In the genomic region with DNA sequence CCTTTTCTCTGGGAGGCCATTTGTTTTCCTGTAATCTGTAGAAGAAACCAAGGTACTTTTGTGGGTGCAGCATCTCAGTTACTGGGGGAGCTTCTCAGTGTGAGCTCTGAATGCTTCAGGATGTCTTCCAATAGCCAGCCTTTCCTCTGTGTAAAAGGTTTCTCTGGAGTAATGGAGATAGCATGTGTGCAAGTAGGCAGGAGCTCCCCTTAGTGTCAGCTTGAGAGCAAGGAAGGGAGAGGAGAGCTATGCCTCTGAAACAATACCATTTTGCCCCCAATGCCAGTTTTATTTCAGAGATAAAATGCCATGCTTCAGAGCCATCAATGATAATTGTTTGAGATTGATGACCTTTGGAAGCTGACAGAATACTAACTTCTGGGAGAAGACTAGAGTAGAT, we compare ENCODE assay signal across 12 cellular contexts.
DNase-seq lines count a peak whose midpoint lies in the region; ATAC-seq and TF ChIP-seq lines count a peak whose summit lies in the region.
"Had no signal": no experiment of that assay in that cellular context is flagged by ENCODE, and none has a peak within 500 bp of the region (broad histone marks: within the 10 kb centered on the region; RNA-seq: fewer than 3 reads in every experiment).

No MANE protein-coding gene starts in this region.

- no peaks in the 10 kb centered on the region for H3K27me3 Mint-ChIP-seq in activated CD4-positive, alpha-beta T cell treated with anti-CD3 and anti-CD28 coated beads, Interleukin-2, amount 10 ng/mL, durations not matched to agents 7 days and 5 days
- H3K27me3 Mint-ChIP-seq: stimulated activated naive CD8-positive, alpha-beta T cell treated with anti-CD3 and anti-CD28 coated beads, Interleukin-15, amount 100 ng/mL, for 72 hours had no signal

- in situ Hi-C loops in GM13977 (cut with MboI; ENCODE audit: low pct_unique_long_range_greater_than_20kb, low sequenced_read_pairs, unreplicated experiment), result no loop called here

- H3K4me1 ChIP-seq in adipocyte (ENCODE audit: control insufficient read depth, insufficient read depth, low read length) (peaks cover 30% of the 10 kb centered on the region), skeletal muscle satellite cell (ENCODE audit: control insufficient read depth, insufficient read depth, low read length) (peaks cover 51% of the 10 kb centered on the region), Peyer's patch (peaks cover 0 to 6% (median 0%) of the 10 kb centered on the region in 4 donors), trophoblast cell (ENCODE audit: control insufficient read depth in 1 of 2, insufficient read depth in 2 of 2, low read length in 2 of 2) (peaks cover 2% of the 10 kb centered on the region in 2 experiments)

- H2BK12ac ChIP-seq in trophoblast cell (ENCODE audit: low read length), result no peak overlapping the region

- intact Hi-C loops in left cardiac atrium (cut with DNase I), result no loop called here

- peaks cover 11% of the 10 kb centered on the region for H3K4me1 Mint-ChIP-seq in activated CD4-positive, alpha-beta T cell treated with anti-CD3 and anti-CD28 coated beads, Interleukin-2, amount 10 ng/mL, durations not matched to agents 7 days and 5 days

- no peak overlapping the region for H4K12ac ChIP-seq in trophoblast cell (ENCODE audit: low read depth, low read length)

- H3K4me2 ChIP-seq in skeletal muscle satellite cell (ENCODE audit: low read length) (no peak overlapping the region), trophoblast cell (ENCODE audit: low read length) (no peak overlapping the region)

- H4K8ac ChIP-seq in trophoblast cell (ENCODE audit: low read depth, low read length), result no peak overlapping the region

- H3K4ac ChIP-seq in trophoblast cell (ENCODE audit: low read depth, low read length), result no peak overlapping the region

- no peak overlapping the region for H2AK5ac ChIP-seq in trophoblast cell (ENCODE audit: low read length)

- no peaks in the 10 kb centered on the region for H3K36me3 ChIP-seq in adipocyte (ENCODE audit: control insufficient read depth, insufficient read depth, low read length, severe bottlenecking)
- no peaks in the 10 kb centered on the region for H3K36me3 ChIP-seq in skeletal muscle satellite cell (ENCODE audit: insufficient read depth, low read length)
- H3K36me3 ChIP-seq in Peyer's patch, result no peaks in the 10 kb centered on the region
- H3K36me3 ChIP-seq in trophoblast cell (ENCODE audit: control insufficient read depth in 1 of 2, insufficient read depth in 2 of 2, low read length in 2 of 2), result no peaks in the 10 kb centered on the region

- H3K79me2 ChIP-seq in trophoblast cell (ENCODE audit: control insufficient read depth, insufficient read depth, low read length, poor library complexity), result no peaks in the 10 kb centered on the region

- H3K79me1 ChIP-seq in trophoblast cell (ENCODE audit: low read length), result no peaks in the 10 kb centered on the region

- TF ChIP-seq POLR2A in Peyer's patch (IDR thresholded peaks at IDR 0.05), result no peak

- H3K4me3 Mint-ChIP-seq in activated CD4-positive, alpha-beta T cell treated with anti-CD3 and anti-CD28 coated beads, Interleukin-2, amount 10 ng/mL, durations not matched to agents 7 days and 5 days, result no peak overlapping the region

- POLR2A ChIA-PET in activated CD4-positive, alpha-beta T cell treated with anti-CD3 and anti-CD28 coated beads, Interleukin-2, amount 10 ng/mL, durations not matched to agents 7 days and 5 days (lab: Charles Lee), result no interaction called here

- H3K27ac ChIP-seq in Peyer's patch (peak overlapping the region in 1 of 4 donors; percentile 58), trophoblast cell (ENCODE audit: low read depth, low read length) (no peak overlapping the region)

- H3K36me3 Mint-ChIP-seq in activated CD4-positive, alpha-beta T cell treated with anti-CD3 and anti-CD28 coated beads, Interleukin-2, amount 10 ng/mL, durations not matched to agents 7 days and 5 days (ENCODE audit: low read depth), result no peaks in the 10 kb centered on the region

- CTCF ChIA-PET in activated CD4-positive, alpha-beta T cell treated with anti-CD3 and anti-CD28 coated beads, Interleukin-2, amount 10 ng/mL, durations not matched to agents 7 days and 5 days (lab: Charles Lee), result interaction anchor here (0.5 to 2.0 kb wide), 2 partner anchors 13 to 580 kb away, joined by 3 to 6 read pairs; no protein-coding TSS in a partner anchor

- no peak overlapping the region for H4K91ac ChIP-seq in trophoblast cell (ENCODE audit: low read depth, low read length)

- H3K9me3 ChIP-seq in adipocyte (ENCODE audit: control insufficient read depth, low read length) (no peaks in the 10 kb centered on the region), skeletal muscle satellite cell (replicated peaks; ENCODE audit: low read length) (no peaks in the 10 kb centered on the region), Peyer's patch (no peaks in the 10 kb centered on the region), trophoblast cell (ENCODE audit: insufficient read depth, low read depth, low read length) (no peaks in the 10 kb centered on the region)

- ATAC-seq in left cardiac atrium, result peak; percentile 60 to 84
- ATAC-seq: activated CD4-positive, CD25-positive, alpha-beta regulatory T cell treated with anti-CD3 and anti-CD28 coated beads, Interleukin-2, amount 50 U/mL, for 24 hours; stimulated activated naive CD8-positive, alpha-beta T cell treated with anti-CD3 and anti-CD28 coated beads, Interleukin-15, amount 100 ng/mL, for 72 hours had no signal

- H2AFZ ChIP-seq in trophoblast cell (ENCODE audit: insufficient read depth, low read length, poor library complexity), result no peak overlapping the region

- no peak overlapping the region for H3K27ac Mint-ChIP-seq in activated CD4-positive, alpha-beta T cell treated with anti-CD3 and anti-CD28 coated beads, Interleukin-2, amount 10 ng/mL, durations not matched to agents 7 days and 5 days

- H3K9me3 Mint-ChIP-seq in activated CD4-positive, alpha-beta T cell treated with anti-CD3 and anti-CD28 coated beads, Interleukin-2, amount 10 ng/mL, durations not matched to agents 7 days and 5 days, result peaks cover 3% of the 10 kb centered on the region

- no peak overlapping the region for H3K18ac ChIP-seq in trophoblast cell (ENCODE audit: low read length)

- H3K27me3 ChIP-seq in adipocyte (replicated peaks; ENCODE audit: control insufficient read depth, insufficient read depth, low read length) (no peaks in the 10 kb centered on the region), skeletal muscle satellite cell (ENCODE audit: control insufficient read depth, insufficient read depth, low read length) (no peaks in the 10 kb centered on the region), Peyer's patch (no peaks in the 10 kb centered on the region), trophoblast cell (ENCODE audit: insufficient read depth, low read length) (no peaks in the 10 kb centered on the region)

- DNase-seq in GM13977 (ENCODE audit: low spot score) (no peak), adipocyte (ENCODE audit: low read depth) (no peak), left cardiac atrium (no peak), Peyer's patch (no peak), GM10266 (ENCODE audit: extremely low spot score) (no peak), trophoblast cell (no peak)
- DNase-seq in activated CD4-positive, alpha-beta T cell treated with anti-CD3 and anti-CD28 coated beads, Interleukin-2, amount 10 ng/mL, durations not matched to agents 7 days and 5 days, result no peak
- DNase-seq: amniotic stem cell; NCI-H2081 treated with DMSO at 0.1 percent for 48 hours; stimulated activated naive CD8-positive, alpha-beta T cell treated with anti-CD3 and anti-CD28 coated beads, Interleukin-15, amount 100 ng/mL, for 72 hours had no signal

- no peak overlapping the region for H3K23ac ChIP-seq in trophoblast cell (ENCODE audit: low read length)

- no peak overlapping the region for H3K14ac ChIP-seq in trophoblast cell (ENCODE audit: low read length)

- H3K9ac ChIP-seq in adipocyte (ENCODE audit: low read length) (peak overlapping the region; percentile 56), skeletal muscle satellite cell (ENCODE audit: low read depth, low read length) (peak overlapping the region; percentile 68), trophoblast cell (ENCODE audit: low read length) (no peak overlapping the region)

- H3K4me3 ChIP-seq in adipocyte (ENCODE audit: low read length) (peak overlapping the region; percentile 41), skeletal muscle satellite cell (ENCODE audit: low read length) (no peak overlapping the region), Peyer's patch (no peak overlapping the region), trophoblast cell (ENCODE audit: low read depth, low read length) (no peak overlapping the region)

- H2BK120ac ChIP-seq in trophoblast cell (ENCODE audit: insufficient read depth, low read length, poor library complexity), result no peak overlapping the region

- H2BK5ac ChIP-seq in trophoblast cell (ENCODE audit: low read depth, low read length, poor library complexity), result no peak overlapping the region

- TF ChIP-seq CTCF in GM13977 (IDR thresholded peaks at IDR 0.05; ENCODE audit: extremely low read depth, insufficient read depth, missing control alignments) (peak; percentile 26), Peyer's patch (IDR thresholded peaks at IDR 0.05) (no peak), GM10266 (IDR thresholded peaks at IDR 0.05; ENCODE audit: control insufficient read depth, insufficient read depth, low read depth, missing control alignments) (no peak)
